Comparison of ENCODE assay signal across 1 cellular context in genomic region chr12:125184213-125184952, GRCh38.
TF ChIP-seq lines count a peak whose summit lies in the region.

No MANE protein-coding gene starts in this region.

TF ChIP-seq in H1, 55 proteins besides CTCF, POLR2A, EP300 and RAD21 (continued from another document):
- TF ChIP-seq, protein P1, sequence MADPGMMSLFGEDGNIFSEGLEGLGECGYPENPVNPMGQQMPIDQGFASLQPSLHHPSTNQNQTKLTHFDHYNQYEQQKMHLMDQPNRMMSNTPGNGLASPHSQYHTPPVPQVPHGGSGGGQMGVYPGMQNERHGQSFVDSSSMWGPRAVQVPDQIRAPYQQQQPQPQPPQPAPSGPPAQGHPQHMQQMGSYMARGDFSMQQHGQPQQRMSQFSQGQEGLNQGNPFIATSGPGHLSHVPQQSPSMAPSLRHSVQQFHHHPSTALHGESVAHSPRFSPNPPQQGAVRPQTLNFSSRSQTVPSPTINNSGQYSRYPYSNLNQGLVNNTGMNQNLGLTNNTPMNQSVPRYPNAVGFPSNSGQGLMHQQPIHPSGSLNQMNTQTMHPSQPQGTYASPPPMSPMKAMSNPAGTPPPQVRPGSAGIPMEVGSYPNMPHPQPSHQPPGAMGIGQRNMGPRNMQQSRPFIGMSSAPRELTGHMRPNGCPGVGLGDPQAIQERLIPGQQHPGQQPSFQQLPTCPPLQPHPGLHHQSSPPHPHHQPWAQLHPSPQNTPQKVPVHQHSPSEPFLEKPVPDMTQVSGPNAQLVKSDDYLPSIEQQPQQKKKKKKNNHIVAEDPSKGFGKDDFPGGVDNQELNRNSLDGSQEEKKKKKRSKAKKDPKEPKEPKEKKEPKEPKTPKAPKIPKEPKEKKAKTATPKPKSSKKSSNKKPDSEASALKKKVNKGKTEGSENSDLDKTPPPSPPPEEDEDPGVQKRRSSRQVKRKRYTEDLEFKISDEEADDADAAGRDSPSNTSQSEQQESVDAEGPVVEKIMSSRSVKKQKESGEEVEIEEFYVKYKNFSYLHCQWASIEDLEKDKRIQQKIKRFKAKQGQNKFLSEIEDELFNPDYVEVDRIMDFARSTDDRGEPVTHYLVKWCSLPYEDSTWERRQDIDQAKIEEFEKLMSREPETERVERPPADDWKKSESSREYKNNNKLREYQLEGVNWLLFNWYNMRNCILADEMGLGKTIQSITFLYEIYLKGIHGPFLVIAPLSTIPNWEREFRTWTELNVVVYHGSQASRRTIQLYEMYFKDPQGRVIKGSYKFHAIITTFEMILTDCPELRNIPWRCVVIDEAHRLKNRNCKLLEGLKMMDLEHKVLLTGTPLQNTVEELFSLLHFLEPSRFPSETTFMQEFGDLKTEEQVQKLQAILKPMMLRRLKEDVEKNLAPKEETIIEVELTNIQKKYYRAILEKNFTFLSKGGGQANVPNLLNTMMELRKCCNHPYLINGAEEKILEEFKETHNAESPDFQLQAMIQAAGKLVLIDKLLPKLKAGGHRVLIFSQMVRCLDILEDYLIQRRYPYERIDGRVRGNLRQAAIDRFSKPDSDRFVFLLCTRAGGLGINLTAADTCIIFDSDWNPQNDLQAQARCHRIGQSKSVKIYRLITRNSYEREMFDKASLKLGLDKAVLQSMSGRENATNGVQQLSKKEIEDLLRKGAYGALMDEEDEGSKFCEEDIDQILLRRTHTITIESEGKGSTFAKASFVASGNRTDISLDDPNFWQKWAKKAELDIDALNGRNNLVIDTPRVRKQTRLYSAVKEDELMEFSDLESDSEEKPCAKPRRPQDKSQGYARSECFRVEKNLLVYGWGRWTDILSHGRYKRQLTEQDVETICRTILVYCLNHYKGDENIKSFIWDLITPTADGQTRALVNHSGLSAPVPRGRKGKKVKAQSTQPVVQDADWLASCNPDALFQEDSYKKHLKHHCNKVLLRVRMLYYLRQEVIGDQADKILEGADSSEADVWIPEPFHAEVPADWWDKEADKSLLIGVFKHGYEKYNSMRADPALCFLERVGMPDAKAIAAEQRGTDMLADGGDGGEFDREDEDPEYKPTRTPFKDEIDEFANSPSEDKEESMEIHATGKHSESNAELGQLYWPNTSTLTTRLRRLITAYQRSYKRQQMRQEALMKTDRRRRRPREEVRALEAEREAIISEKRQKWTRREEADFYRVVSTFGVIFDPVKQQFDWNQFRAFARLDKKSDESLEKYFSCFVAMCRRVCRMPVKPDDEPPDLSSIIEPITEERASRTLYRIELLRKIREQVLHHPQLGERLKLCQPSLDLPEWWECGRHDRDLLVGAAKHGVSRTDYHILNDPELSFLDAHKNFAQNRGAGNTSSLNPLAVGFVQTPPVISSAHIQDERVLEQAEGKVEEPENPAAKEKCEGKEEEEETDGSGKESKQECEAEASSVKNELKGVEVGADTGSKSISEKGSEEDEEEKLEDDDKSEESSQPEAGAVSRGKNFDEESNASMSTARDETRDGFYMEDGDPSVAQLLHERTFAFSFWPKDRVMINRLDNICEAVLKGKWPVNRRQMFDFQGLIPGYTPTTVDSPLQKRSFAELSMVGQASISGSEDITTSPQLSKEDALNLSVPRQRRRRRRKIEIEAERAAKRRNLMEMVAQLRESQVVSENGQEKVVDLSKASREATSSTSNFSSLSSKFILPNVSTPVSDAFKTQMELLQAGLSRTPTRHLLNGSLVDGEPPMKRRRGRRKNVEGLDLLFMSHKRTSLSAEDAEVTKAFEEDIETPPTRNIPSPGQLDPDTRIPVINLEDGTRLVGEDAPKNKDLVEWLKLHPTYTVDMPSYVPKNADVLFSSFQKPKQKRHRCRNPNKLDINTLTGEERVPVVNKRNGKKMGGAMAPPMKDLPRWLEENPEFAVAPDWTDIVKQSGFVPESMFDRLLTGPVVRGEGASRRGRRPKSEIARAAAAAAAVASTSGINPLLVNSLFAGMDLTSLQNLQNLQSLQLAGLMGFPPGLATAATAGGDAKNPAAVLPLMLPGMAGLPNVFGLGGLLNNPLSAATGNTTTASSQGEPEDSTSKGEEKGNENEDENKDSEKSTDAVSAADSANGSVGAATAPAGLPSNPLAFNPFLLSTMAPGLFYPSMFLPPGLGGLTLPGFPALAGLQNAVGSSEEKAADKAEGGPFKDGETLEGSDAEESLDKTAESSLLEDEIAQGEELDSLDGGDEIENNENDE (IDR thresholded peaks at IDR 0.05; ENCODE audit: insufficient replicate concordance, low read length): no peak
- no peak for TF ChIP-seq TAF1 (IDR thresholded peaks at IDR 0.05; ENCODE audit: low read depth, low read length)
